23 cellular contexts compared by ENCODE assay signal in genomic region chr17:32903774-32904673, GRCh38. TPM values are rescaled to one million over a fixed set of nuclear protein-coding genes. Genes with fewer than 3 reads are reported as not detected.
A peak's percentile ranks its signal among the peaks of the same experiment; 100 is the strongest.
DNase-seq lines count a peak whose midpoint lies in the region; ATAC-seq and TF ChIP-seq lines count a peak whose summit lies in the region.
"Had no signal": no experiment of that assay in that cellular context is flagged by ENCODE, and none has a peak within 500 bp of the region (broad histone marks: within the 10 kb centered on the region; RNA-seq: fewer than 3 reads in every experiment).

No MANE protein-coding gene starts in this region.

- no peak overlapping the region for H3K4me3 ChIP-seq in colonic mucosa

- no peaks in the 10 kb centered on the region for H3K4me1 ChIP-seq in colonic mucosa

- peak overlapping the region; percentile 19 for H3K4me3 Mint-ChIP-seq in T-helper 2 cell treated with Interferon-gamma antibody and Interleukin-4, amounts not matched to agents 5 μg/mL and 100 μg/mL, for 36 hours
- H3K4me3 Mint-ChIP-seq: activated naive CD8-positive, alpha-beta T cell; CD4-positive, alpha-beta T cell; mesothelial cell of epicardium; T-cell had no signal

- peaks cover 20% of the 10 kb centered on the region for H3K4me1 Mint-ChIP-seq in T-helper 2 cell treated with Interferon-gamma antibody and Interleukin-4, amounts not matched to agents 5 μg/mL and 100 μg/mL, for 36 hours (ENCODE audit: low read depth)
- H3K4me1 Mint-ChIP-seq: mesothelial cell of epicardium had no signal

- intact Hi-C loops in colonic mucosa (cut with DNase I): no loop called here

- H3K27me3 ChIP-seq in colonic mucosa: no peaks in the 10 kb centered on the region

- no peak overlapping the region for H3K9ac ChIP-seq in colonic mucosa (ENCODE audit: low read depth in 2 of 2, low read length in 2 of 2)

- DNase-seq in activated naive CD4-positive, alpha-beta T cell treated with anti-CD3 and anti-CD28 coated beads, Interleukin-2, amount 50 U/mL, for 72 hours (ENCODE audit: low spot score in 2 of 2): peak in 1 of 2 donors; percentile 35
- no peak for DNase-seq in activated naive CD4-positive, alpha-beta T cell treated with anti-CD3 and anti-CD28 coated beads, Interleukin-2, amount 50 U/mL, for 16 hours
- DNase-seq in T-helper 2 cell treated with Interferon-gamma antibody and Interleukin-4, amounts not matched to agents 5 μg/mL and 100 μg/mL, for 36 hours (ENCODE audit: low spot score): peak; percentile 62
- DNase-seq in colonic mucosa: peak; percentile 15
- peak; percentile 40 for DNase-seq in stimulated activated naive CD8-positive, alpha-beta T cell treated with anti-CD3 and anti-CD28 coated beads, Interleukin-15, Interleukin-2, amounts not matched to agents 100 U/mL and 50 U/mL, for 24 hours
- DNase-seq: CD4-positive, alpha-beta T cell; glutamatergic neuron; H7; Kasumi-1; NCI-H1048; NCI-H187 treated with DMSO at 0.1 percent for 48 hours; NCI-H2227 treated with DMSO at 0.1 percent for 48 hours; SIG-M5; stimulated activated CD4-positive, alpha-beta T cell treated with anti-CD3 and anti-CD28 coated beads, Interleukin-2, amount 100 ng/mL, for 24 hours; T-cell; trophoblast cell had no signal

- no peak overlapping the region for H3K27ac Mint-ChIP-seq in activated naive CD4-positive, alpha-beta T cell treated with anti-CD3 and anti-CD28 coated beads, Interleukin-2, amount 50 U/mL, for 72 hours
- H3K27ac Mint-ChIP-seq in T-helper 2 cell treated with Interferon-gamma antibody and Interleukin-4, amounts not matched to agents 5 μg/mL and 100 μg/mL, for 36 hours: peak overlapping the region; percentile 46
- H3K27ac Mint-ChIP-seq: activated naive CD8-positive, alpha-beta T cell; CD4-positive, alpha-beta T cell; mesothelial cell of epicardium had no signal

- H3K36me3 ChIP-seq in colonic mucosa: no peaks in the 10 kb centered on the region

- no peaks in the 10 kb centered on the region for H3K36me3 Mint-ChIP-seq in activated naive CD4-positive, alpha-beta T cell treated with anti-CD3 and anti-CD28 coated beads, Interleukin-2, amount 50 U/mL, for 72 hours
- H3K36me3 Mint-ChIP-seq in T-helper 2 cell treated with Interferon-gamma antibody and Interleukin-4, amounts not matched to agents 5 μg/mL and 100 μg/mL, for 36 hours (ENCODE audit: low read depth): peaks cover 2% of the 10 kb centered on the region
- H3K36me3 Mint-ChIP-seq: activated naive CD8-positive, alpha-beta T cell; mesothelial cell of epicardium; T-cell had no signal

- TF ChIP-seq CTCF in colonic mucosa (IDR thresholded peaks at IDR 0.05): no peak

- H3K9me3 Mint-ChIP-seq in activated naive CD4-positive, alpha-beta T cell treated with anti-CD3 and anti-CD28 coated beads, Interleukin-2, amount 50 U/mL, for 72 hours: no peaks in the 10 kb centered on the region
- peaks cover 4% of the 10 kb centered on the region for H3K9me3 Mint-ChIP-seq in T-helper 2 cell treated with Interferon-gamma antibody and Interleukin-4, amounts not matched to agents 5 μg/mL and 100 μg/mL, for 36 hours
- H3K9me3 Mint-ChIP-seq: CD4-positive, alpha-beta T cell; mesothelial cell of epicardium; T-cell had no signal

- peaks cover 3% of the 10 kb centered on the region for H3K27me3 Mint-ChIP-seq in T-helper 2 cell treated with Interferon-gamma antibody and Interleukin-4, amounts not matched to agents 5 μg/mL and 100 μg/mL, for 36 hours (ENCODE audit: low read depth)

- H3K9me3 ChIP-seq in colonic mucosa: no peaks in the 10 kb centered on the region

- peak; percentile 96 to 99 for ATAC-seq in activated naive CD4-positive, alpha-beta T cell treated with anti-CD3 and anti-CD28 coated beads, Interleukin-2, amount 50 U/mL, for 72 hours
- peak; percentile 95 for ATAC-seq in stimulated activated naive CD8-positive, alpha-beta T cell treated with anti-CD3 and anti-CD28 coated beads, Interleukin-15, Interleukin-2, amounts not matched to agents 100 U/mL and 50 U/mL, for 24 hours
- ATAC-seq in GM18909 (IDR thresholded peaks at IDR 0.05; ENCODE audit: poor library complexity, unreplicated experiment) (no peak), GM19328 (IDR thresholded peaks at IDR 0.05; ENCODE audit: unreplicated experiment) (no peak), GM18498 (IDR thresholded peaks at IDR 0.05; ENCODE audit: unreplicated experiment) (no peak)
- ATAC-seq: left lobe of liver had no signal

- H3K27ac ChIP-seq in colonic mucosa: no peak overlapping the region
- H3K27ac ChIP-seq: VCaP had no signal

RNA-seq across cellular contexts. Expression of gene TMEM98, which starts 23.9 kb away (rescaled TPM):
- not detected for total RNA-seq in activated naive CD4-positive, alpha-beta T cell treated with anti-CD3 and anti-CD28 coated beads, Interleukin-2, amount 50 U/mL, for 72 hours
- total RNA-seq in colonic mucosa: 100 to 1,000 TPM; 110 to 138 TPM
- total RNA-seq: CD4-positive, alpha-beta T cell had no signal

RNA-seq across cellular contexts. Expression of gene MYO1D, which starts 27.1 kb away (rescaled TPM):
- total RNA-seq in activated naive CD4-positive, alpha-beta T cell treated with anti-CD3 and anti-CD28 coated beads, Interleukin-2, amount 50 U/mL, for 72 hours: 10 to 100 TPM; 12.4 to 13.6 TPM
- 100 to 1,000 TPM; 238 to 382 TPM for total RNA-seq in colonic mucosa

Comparison
In these comparisons a context has a peak if more than half of its experiments do, and no peak if none do; other contexts are left out.
1. ATAC-seq: peak in activated naive CD4-positive, alpha-beta T cell treated with anti-CD3 and anti-CD28 coated beads, Interleukin-2, amount 50 U/mL, for 72 hours (2 of 2) and stimulated activated naive CD8-positive, alpha-beta T cell treated with anti-CD3 and anti-CD28 coated beads, Interleukin-15, Interleukin-2, amounts not matched to agents 100 U/mL and 50 U/mL, for 24 hours (single experiment); none in GM18909 (single experiment), GM19328 (single experiment) and GM18498 (single experiment).
2. RNA of gene TMEM98, which starts 23.9 kb away (total RNA-seq): 110 to 138 TPM in colonic mucosa; not detected in activated naive CD4-positive, alpha-beta T cell treated with anti-CD3 and anti-CD28 coated beads, Interleukin-2, amount 50 U/mL, for 72 hours; every median in the first group is over 10 times any median in the second.
3. RNA of gene MYO1D, which starts 27.1 kb away (total RNA-seq): 238 to 382 TPM in colonic mucosa; 12.4 to 13.6 TPM in activated naive CD4-positive, alpha-beta T cell treated with anti-CD3 and anti-CD28 coated beads, Interleukin-2, amount 50 U/mL, for 72 hours; every median in the first group is over 10 times any median in the second.